ENCODE assay signal across 28 cellular contexts in the genomic region with DNA sequence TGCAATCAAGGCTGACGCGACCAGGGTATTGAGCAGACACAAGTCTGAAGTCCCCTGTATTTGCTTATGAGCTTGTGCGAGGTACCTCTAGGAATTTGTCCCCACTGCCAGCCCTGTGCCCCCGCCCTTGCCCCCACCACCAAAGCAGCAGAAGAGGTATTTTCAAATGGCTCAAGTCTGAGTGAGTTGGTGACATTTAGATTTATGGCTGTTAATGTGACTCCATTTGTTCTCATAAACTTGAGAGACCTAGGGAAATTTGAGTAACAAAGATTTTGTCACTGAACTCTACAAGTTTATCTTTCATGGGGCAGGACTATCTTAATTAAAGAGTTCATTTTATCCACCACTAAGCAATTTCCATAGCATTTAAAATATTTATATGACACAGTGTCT.
"Had no signal": no experiment of that assay in that cellular context is flagged by ENCODE, and none has a peak within 500 bp of the region (broad histone marks: within the 10 kb centered on the region; RNA-seq: fewer than 3 reads in every experiment).

No MANE protein-coding gene starts in this region.

- H3K27ac ChIP-seq: ovary, prostate gland, transverse colon, vagina, WERI-Rb-1 had no signal

- H3K27me3 ChIP-seq: ovary, transverse colon, vagina had no signal

- ATAC-seq: activated CD4-positive, CD25-positive, alpha-beta regulatory T cell treated with anti-CD3 and anti-CD28 coated beads, Interleukin-2, amount 50 U/mL, for 24 hours had no signal

- H3K36me3 ChIP-seq: gastrocnemius medialis, ovary, prostate gland, transverse colon, vagina, WERI-Rb-1 had no signal

- H3K36me3 Mint-ChIP-seq: activated CD4-positive, alpha-beta memory T cell treated with anti-CD3 and anti-CD28 coated beads for 36 hours had no signal

- H3K9me3 ChIP-seq: gastrocnemius medialis, ovary, prostate gland, transverse colon, vagina had no signal

- H3K4me1 ChIP-seq: gastrocnemius medialis, prostate gland, transverse colon, vagina had no signal

- H3K27me3 Mint-ChIP-seq: activated CD4-positive, alpha-beta memory T cell treated with anti-CD3 and anti-CD28 coated beads for 36 hours; T-helper 17 cell had no signal

- H3K9me3 Mint-ChIP-seq: activated CD4-positive, alpha-beta memory T cell treated with anti-CD3 and anti-CD28 coated beads for 36 hours had no signal

- H3K4me3 ChIP-seq: gastrocnemius medialis, ovary, prostate gland, smooth muscle cell, transverse colon, vagina had no signal

- DNase-seq: activated CD4-positive, alpha-beta memory T cell treated with anti-CD3 and anti-CD28 coated beads for 36 hours; activated CD4-positive, alpha-beta T cell treated with anti-CD3 and anti-CD28 coated beads for 48 hours; activated CD8-positive, alpha-beta memory T cell treated with anti-CD3 and anti-CD28 coated beads, Interleukin-2, amount 50 U/mL, for 4 hours; activated gamma-delta T cell treated with Interleukin-2 at 50 U/mL for 16 hours; activated naive CD4-positive, alpha-beta T cell treated with anti-CD3 and anti-CD28 coated beads, Interleukin-2, amount 50 U/mL, for 16 hours; activated T-cell treated with anti-CD3 and anti-CD28 coated beads, Interleukin-2, amount 50 U/mL, for 1 hour; amygdala; central memory CD4-positive, alpha-beta T cell; effector CD4-positive, alpha-beta T cell; hippocampal formation; kidney glomerular epithelial cell; left ventricle myocardium superior; mammary epithelial cell; ovary; retina; stimulated activated CD4-positive, alpha-beta T cell treated with anti-CD3 and anti-CD28 coated beads, Interleukin-15, amount 100 ng/mL, for 24 hours; stimulated activated CD4-positive, alpha-beta T cell treated with anti-CD3 and anti-CD28 coated beads, Interleukin-2, amount 100 ng/mL, for 24 hours; stimulated activated naive CD4-positive, alpha-beta T cell treated with Interleukin-2 at 50 U/mL for 16 hours; T-helper 17 cell; T1000; transverse colon; WERI-Rb-1 had no signal

- H3K27ac Mint-ChIP-seq: activated CD4-positive, alpha-beta memory T cell treated with anti-CD3 and anti-CD28 coated beads for 36 hours; T-helper 17 cell had no signal

- H3K4me3 Mint-ChIP-seq: activated CD4-positive, alpha-beta memory T cell treated with anti-CD3 and anti-CD28 coated beads for 36 hours; nephron; T-helper 17 cell had no signal
